Comparison of ENCODE assay signal across 22 cellular contexts in the genomic region with DNA sequence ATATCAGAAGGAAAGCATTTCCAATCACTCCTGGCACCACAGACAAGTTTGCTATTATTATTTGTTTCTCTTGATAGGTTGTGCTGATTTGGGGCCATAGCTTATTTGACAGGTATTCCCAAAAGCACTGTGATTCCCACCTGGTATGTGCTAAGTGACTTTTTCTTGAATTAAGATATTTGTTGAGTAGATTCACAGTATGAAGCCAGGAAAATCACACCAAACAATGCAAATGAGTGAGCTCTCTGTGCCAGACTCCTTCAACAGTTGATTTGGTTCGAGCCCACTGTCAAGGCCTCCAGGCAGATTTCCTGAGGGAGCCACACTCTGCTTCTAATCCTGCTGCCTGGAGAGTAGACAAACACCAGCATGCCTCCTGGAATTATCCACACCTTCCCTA.
"Had no signal": no experiment of that assay in that cellular context is flagged by ENCODE, and none has a peak within 500 bp of the region (broad histone marks: within the 10 kb centered on the region; RNA-seq: fewer than 3 reads in every experiment).

No MANE protein-coding gene starts in this region.

- H3K27ac Mint-ChIP-seq: effector memory CD8-positive, alpha-beta T cell; memory B cell; natural killer cell treated with Interleukin-12 subunit alpha and Interleukin-12 subunit beta and Interleukin-15 and Interleukin-18, amount 100 ng/mL, for 72 hours; progenitor cell of endocrine pancreas had no signal

- H3K4me3 ChIP-seq: lower lobe of right lung, right atrium auricular region, smooth muscle cell, stomach, transverse colon, upper lobe of right lung, uterus had no signal

- H3K9ac ChIP-seq: parathyroid adenoma had no signal

- H3K36me3 Mint-ChIP-seq: memory B cell; naive B cell; natural killer cell treated with Interleukin-12 subunit alpha and Interleukin-12 subunit beta and Interleukin-15 and Interleukin-18, amount 100 ng/mL, for 72 hours had no signal

- DNase-seq: cerebellar nuclear complex; cortex of kidney; effector memory CD8-positive, alpha-beta T cell; lower lobe of right lung; naive B cell; stimulated activated CD4-positive, alpha-beta T cell treated with anti-CD3 and anti-CD28 coated beads, Interleukin-12 subunit alpha, Interleukin-12 subunit beta, amount 100 ng/mL, for 4 hours; stimulated activated CD4-positive, alpha-beta T cell treated with anti-CD3 and anti-CD28 coated beads, Interleukin-1b, Interleukin-23, amount 100 ng/mL, for 48 hours; stimulated activated CD4-positive, alpha-beta T cell treated with anti-CD3 and anti-CD28 coated beads, Interleukin-4, amount 100 ng/mL, for 1 hour; stimulated activated CD8-positive, alpha-beta memory T cell treated with anti-CD3 and anti-CD28 coated beads, Interleukin-4, amount 100 ng/mL, for 48 hours; stimulated activated naive CD4-positive, alpha-beta T cell treated with Interleukin-2 at 50 U/mL for 16 hours; stomach; transverse colon; upper lobe of right lung had no signal

- H3K9me3 Mint-ChIP-seq: memory B cell; naive B cell; natural killer cell treated with Interleukin-12 subunit alpha and Interleukin-12 subunit beta and Interleukin-15 and Interleukin-18, amount 100 ng/mL, for 72 hours; neural crest cell had no signal

- H3K4me2 ChIP-seq: smooth muscle cell had no signal

- H3K27me3 ChIP-seq: right atrium auricular region, stomach, transverse colon, upper lobe of right lung, uterus had no signal

- H3K27me3 Mint-ChIP-seq: natural killer cell treated with Interleukin-12 subunit alpha and Interleukin-12 subunit beta and Interleukin-15 and Interleukin-18, amount 100 ng/mL, for 72 hours; progenitor cell of endocrine pancreas had no signal

- H3K27ac ChIP-seq: lower lobe of right lung, neutrophil, parathyroid adenoma, right atrium auricular region, upper lobe of right lung, uterus had no signal

- H3K4me1 ChIP-seq: parathyroid adenoma, right atrium auricular region, uterus had no signal

- H3K36me3 ChIP-seq: lower lobe of right lung, neutrophil, right atrium auricular region, stomach, transverse colon, upper lobe of right lung, uterus had no signal

- H3K4me3 Mint-ChIP-seq: effector memory CD8-positive, alpha-beta T cell; memory B cell; naive B cell; natural killer cell treated with Interleukin-12 subunit alpha and Interleukin-12 subunit beta and Interleukin-15 and Interleukin-18, amount 100 ng/mL, for 72 hours; neural crest cell had no signal

- H3K79me2 ChIP-seq: parathyroid adenoma had no signal

- ATAC-seq: effector memory CD8-positive, alpha-beta T cell; natural killer cell treated with Interleukin-12 subunit alpha and Interleukin-12 subunit beta and Interleukin-15 and Interleukin-18, amount 100 ng/mL, for 72 hours had no signal

- H3K9me3 ChIP-seq: lower lobe of right lung, neutrophil, right atrium auricular region, stomach, transverse colon, upper lobe of right lung, uterus had no signal
